In genomic region chr4:115972967-115973366, GRCh38 we compare ENCODE assay signal across 1 cellular context.
TF ChIP-seq lines count a peak whose summit lies in the region.

No MANE protein-coding gene starts in this region.

TF ChIP-seq in GM23338, 12 proteins besides CTCF, POLR2A, EP300 and RAD21 (continued from another document):
- TF ChIP-seq, protein P1, sequence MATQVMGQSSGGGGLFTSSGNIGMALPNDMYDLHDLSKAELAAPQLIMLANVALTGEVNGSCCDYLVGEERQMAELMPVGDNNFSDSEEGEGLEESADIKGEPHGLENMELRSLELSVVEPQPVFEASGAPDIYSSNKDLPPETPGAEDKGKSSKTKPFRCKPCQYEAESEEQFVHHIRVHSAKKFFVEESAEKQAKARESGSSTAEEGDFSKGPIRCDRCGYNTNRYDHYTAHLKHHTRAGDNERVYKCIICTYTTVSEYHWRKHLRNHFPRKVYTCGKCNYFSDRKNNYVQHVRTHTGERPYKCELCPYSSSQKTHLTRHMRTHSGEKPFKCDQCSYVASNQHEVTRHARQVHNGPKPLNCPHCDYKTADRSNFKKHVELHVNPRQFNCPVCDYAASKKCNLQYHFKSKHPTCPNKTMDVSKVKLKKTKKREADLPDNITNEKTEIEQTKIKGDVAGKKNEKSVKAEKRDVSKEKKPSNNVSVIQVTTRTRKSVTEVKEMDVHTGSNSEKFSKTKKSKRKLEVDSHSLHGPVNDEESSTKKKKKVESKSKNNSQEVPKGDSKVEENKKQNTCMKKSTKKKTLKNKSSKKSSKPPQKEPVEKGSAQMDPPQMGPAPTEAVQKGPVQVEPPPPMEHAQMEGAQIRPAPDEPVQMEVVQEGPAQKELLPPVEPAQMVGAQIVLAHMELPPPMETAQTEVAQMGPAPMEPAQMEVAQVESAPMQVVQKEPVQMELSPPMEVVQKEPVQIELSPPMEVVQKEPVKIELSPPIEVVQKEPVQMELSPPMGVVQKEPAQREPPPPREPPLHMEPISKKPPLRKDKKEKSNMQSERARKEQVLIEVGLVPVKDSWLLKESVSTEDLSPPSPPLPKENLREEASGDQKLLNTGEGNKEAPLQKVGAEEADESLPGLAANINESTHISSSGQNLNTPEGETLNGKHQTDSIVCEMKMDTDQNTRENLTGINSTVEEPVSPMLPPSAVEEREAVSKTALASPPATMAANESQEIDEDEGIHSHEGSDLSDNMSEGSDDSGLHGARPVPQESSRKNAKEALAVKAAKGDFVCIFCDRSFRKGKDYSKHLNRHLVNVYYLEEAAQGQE (IDR thresholded peaks at IDR 0.05; ENCODE audit: unreplicated experiment): no peak
- TF ChIP-seq, protein P2, sequence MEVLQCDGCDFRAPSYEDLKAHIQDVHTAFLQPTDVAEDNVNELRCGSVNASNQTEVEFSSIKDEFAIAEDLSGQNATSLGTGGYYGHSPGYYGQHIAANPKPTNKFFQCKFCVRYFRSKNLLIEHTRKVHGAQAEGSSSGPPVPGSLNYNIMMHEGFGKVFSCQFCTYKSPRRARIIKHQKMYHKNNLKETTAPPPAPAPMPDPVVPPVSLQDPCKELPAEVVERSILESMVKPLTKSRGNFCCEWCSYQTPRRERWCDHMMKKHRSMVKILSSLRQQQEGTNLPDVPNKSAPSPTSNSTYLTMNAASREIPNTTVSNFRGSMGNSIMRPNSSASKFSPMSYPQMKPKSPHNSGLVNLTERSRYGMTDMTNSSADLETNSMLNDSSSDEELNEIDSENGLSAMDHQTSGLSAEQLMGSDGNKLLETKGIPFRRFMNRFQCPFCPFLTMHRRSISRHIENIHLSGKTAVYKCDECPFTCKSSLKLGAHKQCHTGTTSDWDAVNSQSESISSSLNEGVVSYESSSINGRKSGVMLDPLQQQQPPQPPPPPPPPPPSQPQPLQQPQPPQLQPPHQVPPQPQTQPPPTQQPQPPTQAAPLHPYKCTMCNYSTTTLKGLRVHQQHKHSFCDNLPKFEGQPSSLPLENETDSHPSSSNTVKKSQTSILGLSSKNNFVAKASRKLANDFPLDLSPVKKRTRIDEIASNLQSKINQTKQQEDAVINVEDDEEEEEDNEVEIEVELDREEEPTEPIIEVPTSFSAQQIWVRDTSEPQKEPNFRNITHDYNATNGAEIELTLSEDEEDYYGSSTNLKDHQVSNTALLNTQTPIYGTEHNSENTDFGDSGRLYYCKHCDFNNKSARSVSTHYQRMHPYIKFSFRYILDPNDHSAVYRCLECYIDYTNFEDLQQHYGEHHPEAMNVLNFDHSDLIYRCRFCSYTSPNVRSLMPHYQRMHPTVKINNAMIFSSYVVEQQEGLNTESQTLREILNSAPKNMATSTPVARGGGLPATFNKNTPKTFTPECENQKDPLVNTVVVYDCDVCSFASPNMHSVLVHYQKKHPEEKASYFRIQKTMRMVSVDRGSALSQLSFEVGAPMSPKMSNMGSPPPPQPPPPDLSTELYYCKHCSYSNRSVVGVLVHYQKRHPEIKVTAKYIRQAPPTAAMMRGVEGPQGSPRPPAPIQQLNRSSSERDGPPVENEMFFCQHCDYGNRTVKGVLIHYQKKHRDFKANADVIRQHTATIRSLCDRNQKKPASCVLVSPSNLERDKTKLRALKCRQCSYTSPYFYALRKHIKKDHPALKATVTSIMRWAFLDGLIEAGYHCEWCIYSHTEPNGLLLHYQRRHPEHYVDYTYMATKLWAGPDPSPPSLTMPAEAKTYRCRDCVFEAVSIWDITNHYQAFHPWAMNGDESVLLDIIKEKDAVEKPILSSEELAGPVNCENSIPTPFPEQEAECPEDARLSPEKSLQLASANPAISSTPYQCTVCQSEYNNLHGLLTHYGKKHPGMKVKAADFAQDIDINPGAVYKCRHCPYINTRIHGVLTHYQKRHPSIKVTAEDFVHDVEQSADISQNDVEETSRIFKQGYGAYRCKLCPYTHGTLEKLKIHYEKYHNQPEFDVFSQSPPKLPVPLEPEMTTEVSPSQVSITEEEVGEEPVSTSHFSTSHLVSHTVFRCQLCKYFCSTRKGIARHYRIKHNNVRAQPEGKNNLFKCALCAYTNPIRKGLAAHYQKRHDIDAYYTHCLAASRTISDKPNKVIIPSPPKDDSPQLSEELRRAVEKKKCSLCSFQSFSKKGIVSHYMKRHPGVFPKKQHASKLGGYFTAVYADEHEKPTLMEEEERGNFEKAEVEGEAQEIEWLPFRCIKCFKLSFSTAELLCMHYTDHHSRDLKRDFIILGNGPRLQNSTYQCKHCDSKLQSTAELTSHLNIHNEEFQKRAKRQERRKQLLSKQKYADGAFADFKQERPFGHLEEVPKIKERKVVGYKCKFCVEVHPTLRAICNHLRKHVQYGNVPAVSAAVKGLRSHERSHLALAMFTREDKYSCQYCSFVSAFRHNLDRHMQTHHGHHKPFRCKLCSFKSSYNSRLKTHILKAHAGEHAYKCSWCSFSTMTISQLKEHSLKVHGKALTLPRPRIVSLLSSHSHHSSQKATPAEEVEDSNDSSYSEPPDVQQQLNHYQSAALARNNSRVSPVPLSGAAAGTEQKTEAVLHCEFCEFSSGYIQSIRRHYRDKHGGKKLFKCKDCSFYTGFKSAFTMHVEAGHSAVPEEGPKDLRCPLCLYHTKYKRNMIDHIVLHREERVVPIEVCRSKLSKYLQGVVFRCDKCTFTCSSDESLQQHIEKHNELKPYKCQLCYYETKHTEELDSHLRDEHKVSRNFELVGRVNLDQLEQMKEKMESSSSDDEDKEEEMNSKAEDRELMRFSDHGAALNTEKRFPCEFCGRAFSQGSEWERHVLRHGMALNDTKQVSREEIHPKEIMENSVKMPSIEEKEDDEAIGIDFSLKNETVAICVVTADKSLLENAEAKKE (CRISPR knock-in tag; IDR thresholded peaks at IDR 0.05): no peak
- TF ChIP-seq ETS1 (IDR thresholded peaks at IDR 0.05) (no peak), JUNB (IDR thresholded peaks at IDR 0.05; ENCODE audit: unreplicated experiment) (no peak), ZNF114 (CRISPR knock-in tag; IDR thresholded peaks at IDR 0.05) (no peak)
